ENCODE assay signal across 21 cellular contexts in the genomic region with DNA sequence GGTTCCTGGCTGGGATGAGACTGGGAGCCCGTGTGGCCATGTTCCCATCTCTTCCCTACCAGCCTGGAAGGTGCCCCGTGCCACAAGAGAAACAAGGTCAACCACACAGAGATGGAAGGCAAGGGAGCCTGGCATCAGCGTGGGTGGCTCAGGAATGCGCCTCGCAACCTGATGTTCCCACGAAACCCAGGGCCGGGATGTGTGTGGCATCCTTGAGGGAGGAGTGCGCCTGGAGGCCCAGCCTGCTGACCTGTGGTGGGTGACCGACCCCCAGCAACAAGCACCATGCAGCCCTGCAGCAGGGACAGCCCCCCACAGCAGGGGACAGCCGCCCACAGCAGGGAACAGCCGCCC.
DNase-seq lines count a peak whose midpoint lies in the region; ATAC-seq and TF ChIP-seq lines count a peak whose summit lies in the region.
"Had no signal": no experiment of that assay in that cellular context is flagged by ENCODE, and none has a peak within 500 bp of the region (broad histone marks: within the 10 kb centered on the region; RNA-seq: fewer than 3 reads in every experiment).

No MANE protein-coding gene starts in this region.

- peaks cover 60% of the 10 kb centered on the region for H3K4me1 ChIP-seq in CD4-positive, CD25-positive, alpha-beta regulatory T cell (ENCODE audit: control insufficient read depth, insufficient read depth, low read length, poor library complexity, severe bottlenecking)
- H3K4me1 ChIP-seq: foreskin keratinocyte had no signal

- H3K36me3 Mint-ChIP-seq in activated T-cell treated with anti-CD3 and anti-CD28 coated beads, Interleukin-2, amount 50 U/mL, for 24 hours (ENCODE audit: low read depth), result peaks cover 37% of the 10 kb centered on the region
- H3K36me3 Mint-ChIP-seq in CD4-positive, CD25-positive, alpha-beta regulatory T cell, result peaks cover 26% of the 10 kb centered on the region
- H3K36me3 Mint-ChIP-seq in central memory CD8-positive, alpha-beta T cell (ENCODE audit: insufficient read depth), result peaks cover 43% of the 10 kb centered on the region
- peaks cover 17 to 47% (median 17%) of the 10 kb centered on the region in 3 donors for H3K36me3 Mint-ChIP-seq in naive thymus-derived CD8-positive, alpha-beta T cell

- no peaks in the 10 kb centered on the region for H3K27me3 ChIP-seq in CD4-positive, CD25-positive, alpha-beta regulatory T cell (ENCODE audit: control insufficient read depth, insufficient read depth, low read length)
- H3K27me3 ChIP-seq: foreskin keratinocyte, hepatocyte had no signal

- POLR2A ChIA-PET in naive thymus-derived CD8-positive, alpha-beta T cell (lab: Charles Lee), result no interaction called here

- H3K27me3 Mint-ChIP-seq in activated T-cell treated with anti-CD3 and anti-CD28 coated beads, Interleukin-2, amount 50 U/mL, for 24 hours, result no peaks in the 10 kb centered on the region
- peaks cover 25% of the 10 kb centered on the region for H3K27me3 Mint-ChIP-seq in CD4-positive, CD25-positive, alpha-beta regulatory T cell
- no peaks in the 10 kb centered on the region for H3K27me3 Mint-ChIP-seq in central memory CD8-positive, alpha-beta T cell
- H3K27me3 Mint-ChIP-seq in naive thymus-derived CD8-positive, alpha-beta T cell, result peaks cover 0 to 2% (median 0%) of the 10 kb centered on the region in 5 donors
- H3K27me3 Mint-ChIP-seq: stimulated activated naive B cell treated with anti-CD40 and anti-IgM and Interleukin-4, amounts not matched to agents 10 μg/mL and 1 μg/mL and 100 μg/mL, for 72 hours had no signal

- DNase-seq in activated T-cell treated with anti-CD3 and anti-CD28 coated beads, Interleukin-2, amount 50 U/mL, for 24 hours, result no peak
- no peak for DNase-seq in activated T-cell treated with anti-CD3 and anti-CD28 coated beads for 4 hours
- DNase-seq in CD4-positive, CD25-positive, alpha-beta regulatory T cell, result no peak
- no peak for DNase-seq in central memory CD8-positive, alpha-beta T cell (ENCODE audit: low spot score in 2 of 2)
- DNase-seq in naive thymus-derived CD8-positive, alpha-beta T cell, result no peak
- DNase-seq in activated gamma-delta T cell treated with Interleukin-2 at 50 U/mL for 16 hours, result no peak
- DNase-seq: activated CD8-positive, alpha-beta memory T cell treated with anti-CD3 and anti-CD28 coated beads for 24 hours; erythroblast; foreskin keratinocyte; H9; Kasumi-1; NCI-H1092 treated with DMSO at 0.1 percent for 48 hours; NCI-H2029; stimulated activated CD4-positive, alpha-beta T cell treated with anti-CD3 and anti-CD28 coated beads, Interleukin-2, amount 100 ng/mL, for 24 hours; stimulated activated naive B cell treated with anti-CD40 and anti-IgM and Interleukin-4, amounts not matched to agents 10 μg/mL and 1 μg/mL and 100 μg/mL, for 72 hours had no signal

- H3K36me3 ChIP-seq in CD4-positive, CD25-positive, alpha-beta regulatory T cell (ENCODE audit: control insufficient read depth, insufficient read depth, low read length), result peaks cover 44% of the 10 kb centered on the region
- H3K36me3 ChIP-seq: thoracic aorta had no signal

- no peak overlapping the region for H3K4me3 ChIP-seq in CD4-positive, CD25-positive, alpha-beta regulatory T cell (ENCODE audit: low read depth, low read length)
- H3K4me3 ChIP-seq: hepatocyte, thoracic aorta had no signal

- no peaks in the 10 kb centered on the region for H3K9me3 ChIP-seq in CD4-positive, CD25-positive, alpha-beta regulatory T cell (ENCODE audit: control insufficient read depth in 2 of 2, low read length in 2 of 2)
- H3K9me3 ChIP-seq: thoracic aorta had no signal

- H3K27ac ChIP-seq in CD4-positive, CD25-positive, alpha-beta regulatory T cell (ENCODE audit: insufficient read depth, low read length, poor library complexity, severe bottlenecking), result no peak overlapping the region
- H3K27ac ChIP-seq: foreskin keratinocyte, hepatocyte, thoracic aorta had no signal

- no peak overlapping the region for H3K27ac Mint-ChIP-seq in activated T-cell treated with anti-CD3 and anti-CD28 coated beads, Interleukin-2, amount 50 U/mL, for 24 hours
- peak overlapping the region in 1 of 3 donors; percentile 36 for H3K27ac Mint-ChIP-seq in CD4-positive, CD25-positive, alpha-beta regulatory T cell
- H3K27ac Mint-ChIP-seq in central memory CD8-positive, alpha-beta T cell (ENCODE audit: low read depth), result peak overlapping the region; percentile 57
- peak overlapping the region in 6 of 10 donors; percentile 34 to 79 (median 56) for H3K27ac Mint-ChIP-seq in naive thymus-derived CD8-positive, alpha-beta T cell
- H3K27ac Mint-ChIP-seq: H9; nephron; stimulated activated naive B cell treated with anti-CD40 and anti-IgM and Interleukin-4, amounts not matched to agents 10 μg/mL and 1 μg/mL and 100 μg/mL, for 72 hours; WTC11 had no signal

- peaks cover 58% of the 10 kb centered on the region for H3K4me1 Mint-ChIP-seq in activated T-cell treated with anti-CD3 and anti-CD28 coated beads, Interleukin-2, amount 50 U/mL, for 24 hours (ENCODE audit: low read depth)
- peaks cover 11 to 65% (median 34%) of the 10 kb centered on the region in 4 donors for H3K4me1 Mint-ChIP-seq in CD4-positive, CD25-positive, alpha-beta regulatory T cell
- peaks cover 54% of the 10 kb centered on the region for H3K4me1 Mint-ChIP-seq in central memory CD8-positive, alpha-beta T cell
- H3K4me1 Mint-ChIP-seq in naive thymus-derived CD8-positive, alpha-beta T cell, result peaks cover 34 to 62% (median 49%) of the 10 kb centered on the region in 4 donors
- H3K4me1 Mint-ChIP-seq: WTC11 had no signal

- no peak for ATAC-seq in CD4-positive, CD25-positive, alpha-beta regulatory T cell (ENCODE audit: low read depth in 2 of 2)
- no peak for ATAC-seq in central memory CD8-positive, alpha-beta T cell (replicated peaks; ENCODE audit: extremely low read depth, poor library complexity, severe bottlenecking)
- ATAC-seq in naive thymus-derived CD8-positive, alpha-beta T cell, result no peak
- no peak for ATAC-seq in SK-N-SH treated with all-trans-retinoic acid at 6 μM for 48 hours
- ATAC-seq in GM19351 (IDR thresholded peaks at IDR 0.05; ENCODE audit: unreplicated experiment), result no peak
- ATAC-seq: foreskin keratinocyte; stimulated activated naive B cell treated with anti-CD40 and anti-IgM and Interleukin-4, amounts not matched to agents 10 μg/mL and 1 μg/mL and 100 μg/mL, for 72 hours; WTC11 had no signal

- no peaks in the 10 kb centered on the region for H3K9me3 Mint-ChIP-seq in activated T-cell treated with anti-CD3 and anti-CD28 coated beads, Interleukin-2, amount 50 U/mL, for 24 hours
- peaks cover 0 to 4% (median 0%) of the 10 kb centered on the region in 7 donors for H3K9me3 Mint-ChIP-seq in CD4-positive, CD25-positive, alpha-beta regulatory T cell
- no peaks in the 10 kb centered on the region for H3K9me3 Mint-ChIP-seq in central memory CD8-positive, alpha-beta T cell
- peaks cover 0 to 1% (median 0%) of the 10 kb centered on the region in 9 donors for H3K9me3 Mint-ChIP-seq in naive thymus-derived CD8-positive, alpha-beta T cell

- H3K4me3 Mint-ChIP-seq in activated T-cell treated with anti-CD3 and anti-CD28 coated beads, Interleukin-2, amount 50 U/mL, for 24 hours, result peak overlapping the region; percentile 25
- peak overlapping the region; percentile 44 to 73 (median 65) for H3K4me3 Mint-ChIP-seq in CD4-positive, CD25-positive, alpha-beta regulatory T cell
- H3K4me3 Mint-ChIP-seq in central memory CD8-positive, alpha-beta T cell, result peak overlapping the region; percentile 61
- H3K4me3 Mint-ChIP-seq in naive thymus-derived CD8-positive, alpha-beta T cell, result peak overlapping the region in 9 of 10 donors; percentile 33 to 69 (median 56)
- H3K4me3 Mint-ChIP-seq: H9, nephron, WTC11 had no signal

TF ChIP-seq in SK-N-SH treated with all-trans-retinoic acid at 6 μM for 48 hours, 23 proteins besides CTCF, POLR2A, EP300 and RAD21 (continues in another document):
- TF ChIP-seq ISL1 (CRISPR knock-in tag; IDR thresholded peaks at IDR 0.05) (no peak), GLIS3 (CRISPR knock-in tag; IDR thresholded peaks at IDR 0.05) (no peak), ZNF70 (CRISPR knock-in tag; IDR thresholded peaks at IDR 0.05) (no peak), ARNTL (CRISPR knock-in tag; IDR thresholded peaks at IDR 0.05; ENCODE audit: borderline replicate concordance, low read depth) (no peak), TOX (CRISPR knock-in tag; IDR thresholded peaks at IDR 0.05; ENCODE audit: borderline replicate concordance) (no peak), CSDC2 (CRISPR knock-in tag; IDR thresholded peaks at IDR 0.05) (no peak), ZNF8 (CRISPR knock-in tag; IDR thresholded peaks at IDR 0.05) (no peak), ZNF565 (CRISPR knock-in tag; conservative IDR thresholded peaks at IDR 0.05; ENCODE audit: low read depth) (no peak), OSR1 (CRISPR knock-in tag; IDR thresholded peaks at IDR 0.05) (no peak), ESRRG (CRISPR knock-in tag; IDR thresholded peaks at IDR 0.05) (no peak), ZFP3 (CRISPR knock-in tag; IDR thresholded peaks at IDR 0.05) (no peak)
- TF ChIP-seq, protein P1, sequence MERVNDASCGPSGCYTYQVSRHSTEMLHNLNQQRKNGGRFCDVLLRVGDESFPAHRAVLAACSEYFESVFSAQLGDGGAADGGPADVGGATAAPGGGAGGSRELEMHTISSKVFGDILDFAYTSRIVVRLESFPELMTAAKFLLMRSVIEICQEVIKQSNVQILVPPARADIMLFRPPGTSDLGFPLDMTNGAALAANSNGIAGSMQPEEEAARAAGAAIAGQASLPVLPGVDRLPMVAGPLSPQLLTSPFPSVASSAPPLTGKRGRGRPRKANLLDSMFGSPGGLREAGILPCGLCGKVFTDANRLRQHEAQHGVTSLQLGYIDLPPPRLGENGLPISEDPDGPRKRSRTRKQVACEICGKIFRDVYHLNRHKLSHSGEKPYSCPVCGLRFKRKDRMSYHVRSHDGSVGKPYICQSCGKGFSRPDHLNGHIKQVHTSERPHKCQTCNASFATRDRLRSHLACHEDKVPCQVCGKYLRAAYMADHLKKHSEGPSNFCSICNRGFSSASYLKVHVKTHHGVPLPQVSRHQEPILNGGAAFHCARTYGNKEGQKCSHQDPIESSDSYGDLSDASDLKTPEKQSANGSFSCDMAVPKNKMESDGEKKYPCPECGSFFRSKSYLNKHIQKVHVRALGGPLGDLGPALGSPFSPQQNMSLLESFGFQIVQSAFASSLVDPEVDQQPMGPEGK (CRISPR knock-in tag; IDR thresholded peaks at IDR 0.05; ENCODE audit: borderline replicate concordance), result no peak
- TF ChIP-seq, protein P2, sequence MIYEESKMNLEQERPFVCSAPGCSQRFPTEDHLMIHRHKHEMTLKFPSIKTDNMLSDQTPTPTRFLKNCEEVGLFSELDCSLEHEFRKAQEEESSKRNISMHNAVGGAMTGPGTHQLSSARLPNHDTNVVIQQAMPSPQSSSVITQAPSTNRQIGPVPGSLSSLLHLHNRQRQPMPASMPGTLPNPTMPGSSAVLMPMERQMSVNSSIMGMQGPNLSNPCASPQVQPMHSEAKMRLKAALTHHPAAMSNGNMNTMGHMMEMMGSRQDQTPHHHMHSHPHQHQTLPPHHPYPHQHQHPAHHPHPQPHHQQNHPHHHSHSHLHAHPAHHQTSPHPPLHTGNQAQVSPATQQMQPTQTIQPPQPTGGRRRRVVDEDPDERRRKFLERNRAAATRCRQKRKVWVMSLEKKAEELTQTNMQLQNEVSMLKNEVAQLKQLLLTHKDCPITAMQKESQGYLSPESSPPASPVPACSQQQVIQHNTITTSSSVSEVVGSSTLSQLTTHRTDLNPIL (CRISPR knock-in tag; IDR thresholded peaks at IDR 0.05; ENCODE audit: low read depth), result no peak
